8 cellular contexts compared by ENCODE assay signal in the genomic region with DNA sequence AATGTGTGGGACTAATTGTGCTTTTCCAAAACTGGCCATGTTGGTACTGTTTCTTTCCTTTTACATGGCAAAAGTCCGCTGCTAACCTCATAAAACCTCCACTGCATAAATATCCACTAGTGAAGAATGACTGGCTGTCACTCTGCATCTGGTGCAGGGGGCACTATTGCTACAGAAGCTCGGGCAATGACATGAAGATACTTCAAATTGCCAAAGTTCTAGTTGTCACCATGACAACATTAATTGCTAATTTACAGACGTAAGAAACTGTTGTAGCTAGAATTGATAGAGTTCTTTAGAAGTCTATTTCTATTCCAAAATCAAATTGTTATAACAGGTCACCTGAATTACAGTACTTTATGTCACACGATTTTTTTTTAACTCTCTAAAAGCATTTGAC. TPM values are rescaled to one million over a fixed set of nuclear protein-coding genes. Genes with fewer than 3 reads are reported as not detected.
DNase-seq lines count a peak whose midpoint lies in the region; ATAC-seq, FAIRE-seq and TF ChIP-seq lines count a peak whose summit lies in the region.

No MANE protein-coding gene starts in this region.

- intact Hi-C loops in vagina (cut with DNase I): no loop called here

- H3K9ac ChIP-seq in iPS-15b (ENCODE audit: low read depth, low read length): no peak overlapping the region

- in situ Hi-C loops in GM13976 (cut with MboI; ENCODE audit: low sequenced_read_pairs, unreplicated experiment): no loop called here

- peaks cover 5% of the 10 kb centered on the region for H3K4me1 ChIP-seq in iPS-15b (ENCODE audit: control insufficient read depth, insufficient read depth, low read length)
- H3K4me1 ChIP-seq in vagina: peaks cover 25% of the 10 kb centered on the region

- DNase-seq in GM13976 (ENCODE audit: low spot score) (no peak), SW480 (ENCODE audit: low spot score) (peak; percentile 13), vagina (ENCODE audit: extremely low spot score in 2 of 2) (no peak), urothelium cell line (ENCODE audit: low spot score) (no peak), germinal center (ENCODE audit: low spot score) (no peak)

- FAIRE-seq in urothelium cell line (lab: Jason Lieb, UNC): no peak

- H3K36me3 ChIP-seq in iPS-15b (ENCODE audit: control insufficient read depth, insufficient read depth, low read length) (no peaks in the 10 kb centered on the region), vagina (no peaks in the 10 kb centered on the region)

- H3K27ac ChIP-seq in 22Rv1 (no peak overlapping the region), vagina (peak overlapping the region; percentile 2)

- H3K9me3 ChIP-seq in iPS-15b (ENCODE audit: control insufficient read depth, insufficient read depth, low read length): no peaks in the 10 kb centered on the region
- H3K9me3 ChIP-seq in vagina: no peaks in the 10 kb centered on the region

- H3K27me3 ChIP-seq in iPS-15b (ENCODE audit: control insufficient read depth, insufficient read depth, low read length): no peaks in the 10 kb centered on the region
- no peaks in the 10 kb centered on the region for H3K27me3 ChIP-seq in vagina

- H3K4me3 ChIP-seq in iPS-15b (ENCODE audit: low read depth, low read length): peak overlapping the region; percentile 84
- H3K4me3 ChIP-seq in vagina: peak overlapping the region in 1 of 2 donors; percentile 84

- no peak for TF ChIP-seq POLR2A in vagina (IDR thresholded peaks at IDR 0.05)

- TF ChIP-seq CTCF in 22Rv1 (IDR thresholded peaks at IDR 0.05): peak; percentile 20; the same call in 1 of the 2 replicates
- peak; percentile 40 for TF ChIP-seq CTCF in GM13976 (IDR thresholded peaks at IDR 0.05; ENCODE audit: borderline replicate concordance, control extremely low read depth, extremely low read depth, insufficient read depth, missing control alignments)
- TF ChIP-seq CTCF in vagina (IDR thresholded peaks at IDR 0.05): no peak

- no peak for ATAC-seq in HG02798 (IDR thresholded peaks at IDR 0.05; ENCODE audit: poor library complexity, unreplicated experiment)

RNA-seq across cellular contexts. Expression of gene CFAP210, which starts 0.9 kb away (rescaled TPM):
- total RNA-seq in vagina: 0.49 TPM

RNA-seq across cellular contexts. Expression of gene PHOSPHO2, which starts 0.9 kb away (rescaled TPM):
- 4.7 TPM for total RNA-seq in vagina

RNA-seq across cellular contexts. Expression of gene KLHL23, which starts 40.3 kb away (rescaled TPM):
- 5.6 TPM for total RNA-seq in vagina

Comparison
In these comparisons a context has a peak if more than half of its experiments do, and no peak if none do; other contexts are left out.
1. CTCF ChIP-seq: peak in 22Rv1 (single experiment) and GM13976 (single experiment); none in vagina (0 of 3).